Comparison of ENCODE assay signal across 21 cellular contexts in the genomic region with DNA sequence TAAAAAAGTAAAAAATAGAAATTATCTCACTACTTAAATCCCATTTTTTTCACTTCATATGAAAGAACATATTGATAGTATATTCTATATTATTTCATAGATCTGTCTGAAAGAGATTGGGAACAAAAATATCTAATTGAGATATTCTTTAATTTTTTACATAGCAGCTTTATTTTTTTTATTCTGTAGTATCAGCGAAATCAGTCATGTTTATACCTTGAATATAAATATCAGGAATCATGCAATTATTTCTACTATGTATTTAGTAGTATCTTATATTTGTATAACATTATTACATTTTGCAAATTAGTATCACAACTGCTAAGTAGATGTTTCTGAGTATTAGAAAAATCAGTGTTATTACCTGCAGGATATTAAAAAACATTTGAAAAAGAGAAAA. TPM values are rescaled to one million over a fixed set of nuclear protein-coding genes. Genes with fewer than 3 reads are reported as not detected.
DNase-seq lines count a peak whose midpoint lies in the region; ATAC-seq, FAIRE-seq and TF ChIP-seq lines count a peak whose summit lies in the region.
"Had no signal": no experiment of that assay in that cellular context is flagged by ENCODE, and none has a peak within 500 bp of the region (broad histone marks: within the 10 kb centered on the region; RNA-seq: fewer than 3 reads in every experiment).

No MANE protein-coding gene starts in this region.

- intact Hi-C loops in IMR-90 (cut with micrococcal nuclease): loop anchor here (2.0 kb wide), 1 partner anchor 41 kb away; no protein-coding TSS in a partner anchor

- dilution Hi-C loops in IMR-90 (cut with HindIII; ENCODE audit: low sequenced_read_pairs, unreplicated experiment): no loop called here

- H3K4ac ChIP-seq in IMR-90 (ENCODE audit: low read depth, low read length): no peak overlapping the region

- no peak overlapping the region for H3K4me2 ChIP-seq in IMR-90 (ENCODE audit: low read depth, low read length)
- H3K4me2 ChIP-seq: BLaER1 had no signal

- peaks cover 12% of the 10 kb centered on the region for H3K4me1 Mint-ChIP-seq in mesothelial cell of epicardium
- H3K4me1 Mint-ChIP-seq: B cell; CD14-positive monocyte; CD8-positive, alpha-beta memory T cell had no signal

- peak; percentile 43 for FAIRE-seq in islet of Langerhans (lab: Jason Lieb, UNC)
- FAIRE-seq in small intestine (lab: Jason Lieb, UNC): peak; percentile 10
- FAIRE-seq: D721Med, GM12891, H1 had no signal

- no peak overlapping the region for H2AFZ ChIP-seq in IMR-90 (replicated peaks; ENCODE audit: low read length, poor library complexity)
- H2AFZ ChIP-seq: GM23248 had no signal

- H4K91ac ChIP-seq in IMR-90 (ENCODE audit: insufficient read depth, low read depth, low read length): no peak overlapping the region

- CTCF ChIA-PET in IMR-90 (lab: Yijun Ruan, JAX): no interaction called here

- H3K23ac ChIP-seq in IMR-90 (ENCODE audit: low read depth, low read length): no peak overlapping the region

- H3K27me3 Mint-ChIP-seq in mesothelial cell of epicardium (ENCODE audit: low read depth): no peaks in the 10 kb centered on the region
- H3K27me3 Mint-ChIP-seq: B cell; CD4-positive, alpha-beta T cell; CD8-positive, alpha-beta memory T cell had no signal

- POLR2A ChIA-PET in IMR-90 (lab: Charles Lee; ENCODE audit: unreplicated experiment): no interaction called here

- no peaks in the 10 kb centered on the region for H4K20me1 ChIP-seq in IMR-90 (ENCODE audit: insufficient read depth, low read length)
- H4K20me1 ChIP-seq: BLaER1 had no signal

- H2BK15ac ChIP-seq in IMR-90 (ENCODE audit: low read depth, low read length): no peak overlapping the region

- H3K9ac ChIP-seq in IMR-90 (ENCODE audit: low read depth, low read length): no peak overlapping the region
- H3K9ac ChIP-seq: BLaER1, GM23248 had no signal

- no peak overlapping the region for H2BK20ac ChIP-seq in IMR-90 (ENCODE audit: low read depth, low read length)

- no peak overlapping the region for H3K27ac ChIP-seq in IMR-90 (ENCODE audit: insufficient read depth, low read length)
- H3K27ac ChIP-seq in small intestine (ENCODE audit: low read depth in 1 of 2, low read length in 1 of 2): no peak overlapping the region
- H3K27ac ChIP-seq: BLaER1, GM23248 had no signal

- no TSS peak for BruUV-seq in IMR-90 (replicated peaks; lab: Mats Ljungman, UMichigan)

- H3K36me3 ChIP-seq in IMR-90 (ENCODE audit: control insufficient read depth, insufficient read depth, low read length) (peaks cover 26% of the 10 kb centered on the region), small intestine (ENCODE audit: control insufficient read depth in 2 of 2, insufficient read depth in 2 of 2, low read length in 2 of 2) (peaks cover 16 to 25% of the 10 kb centered on the region in 2 donors)

- H3K56ac ChIP-seq in IMR-90 (ENCODE audit: extremely low read depth, insufficient read depth, low read length): no peak overlapping the region

- no peak overlapping the region for H4K5ac ChIP-seq in IMR-90 (ENCODE audit: low read depth, low read length)

- H3K9me1 ChIP-seq in IMR-90 (ENCODE audit: insufficient read depth, low read length): no peaks in the 10 kb centered on the region

- H3K4me3 Mint-ChIP-seq in mesothelial cell of epicardium: no peak overlapping the region
- H3K4me3 Mint-ChIP-seq: B cell; CD14-positive monocyte; CD4-positive, alpha-beta T cell; CD8-positive, alpha-beta memory T cell had no signal

- no peak overlapping the region for H3K14ac ChIP-seq in IMR-90 (replicated peaks; ENCODE audit: low read depth, low read length)

- H3K4me1 ChIP-seq in IMR-90 (ENCODE audit: control insufficient read depth, insufficient read depth, low read length): no peaks in the 10 kb centered on the region
- H3K4me1 ChIP-seq in small intestine (ENCODE audit: control insufficient read depth in 2 of 2, insufficient read depth in 1 of 2, low read depth in 1 of 2, low read length in 1 of 2): no peaks in the 10 kb centered on the region
- H3K4me1 ChIP-seq: BLaER1 had no signal

- H3K18ac ChIP-seq in IMR-90 (ENCODE audit: low read depth, low read length): no peak overlapping the region

- H2BK5ac ChIP-seq in IMR-90 (ENCODE audit: low read depth, low read length, poor library complexity, severe bottlenecking): no peak overlapping the region

- peaks cover 25% of the 10 kb centered on the region for H3K36me3 Mint-ChIP-seq in mesothelial cell of epicardium

- no peaks in the 10 kb centered on the region for H3K9me3 Mint-ChIP-seq in mesothelial cell of epicardium
- H3K9me3 Mint-ChIP-seq: CD4-positive, alpha-beta T cell; CD8-positive, alpha-beta memory T cell had no signal

- no CpG with 5 or more reads among the region's 1 CpG for WGBS in IMR-90 (ENCODE audit: extremely low coverage in 2 of 2, insufficient read length in 1 of 2), 2 experiments
- 90 to 98% (median 94%) methylated on average over 1 of the region's 1 CpG for WGBS in small intestine, 3 donors

- no peak for ATAC-seq in IMR-90 (ENCODE audit: low read depth)

- TF ChIP-seq RAD21 in IMR-90 (IDR thresholded peaks at IDR 0.05; ENCODE audit: low read length): no peak

- H3K27me3 ChIP-seq in IMR-90 (ENCODE audit: control insufficient read depth, insufficient read depth, low read length) (no peaks in the 10 kb centered on the region), small intestine (ENCODE audit: control insufficient read depth in 2 of 2, insufficient read depth in 2 of 2, low read length in 2 of 2) (no peaks in the 10 kb centered on the region)
- H3K27me3 ChIP-seq: BLaER1 had no signal

- TF ChIP-seq CTCF in IMR-90 (conservative IDR thresholded peaks at IDR 0.05; ENCODE audit: low read depth, low read length) (no peak), mesothelial cell of epicardium (IDR thresholded peaks at IDR 0.05; ENCODE audit: unreplicated experiment) (no peak), foreskin fibroblast (IDR thresholded peaks at IDR 0.05; ENCODE audit: low read depth, low read length) (no peak)

- H2BK120ac ChIP-seq in IMR-90 (ENCODE audit: low read depth, low read length): no peak overlapping the region

- H3K79me1 ChIP-seq in IMR-90 (ENCODE audit: low read depth in 1 of 2, low read length in 2 of 2): no peaks in the 10 kb centered on the region; a peak in 1 of 4 replicates

- no peak overlapping the region for H3K27ac Mint-ChIP-seq in mesothelial cell of epicardium
- H3K27ac Mint-ChIP-seq: B cell; CD14-positive monocyte; CD4-positive, alpha-beta T cell; CD8-positive, alpha-beta memory T cell had no signal

- no peak for TF ChIP-seq POLR2A in IMR-90 (IDR thresholded peaks at IDR 0.05; ENCODE audit: low read depth, low read length)

- H3K9me3 ChIP-seq in IMR-90 (ENCODE audit: control insufficient read depth, insufficient read depth, low read length) (no peaks in the 10 kb centered on the region), small intestine (ENCODE audit: control insufficient read depth, low read depth) (no peaks in the 10 kb centered on the region)

- H4K8ac ChIP-seq in IMR-90 (ENCODE audit: low read depth in 2 of 2, low read length in 2 of 2): no peak overlapping the region

- H2AK5ac ChIP-seq in IMR-90 (ENCODE audit: low read depth, low read length): no peak overlapping the region

- no peak overlapping the region for H3K4me3 ChIP-seq in IMR-90 (ENCODE audit: insufficient read depth, low read depth, low read length)
- H3K4me3 ChIP-seq in small intestine (ENCODE audit: low read depth in 1 of 2, low read length in 2 of 2): no peak overlapping the region
- no peak overlapping the region for H3K4me3 ChIP-seq in foreskin fibroblast (ENCODE audit: low read depth in 1 of 2, low read length in 2 of 2)
- H3K4me3 ChIP-seq: BLaER1, GM23248 had no signal

- H2AK9ac ChIP-seq in IMR-90 (replicated peaks; ENCODE audit: low read depth, low read length, poor library complexity): no peak overlapping the region

- in situ Hi-C loops in IMR-90 (cut with MboI; ENCODE audit: low sequenced_read_pairs): no loop called here

- no peak for DNase-seq in IMR-90
- no peak for DNase-seq in small intestine
- no peak for DNase-seq in mesothelial cell of epicardium (ENCODE audit: low spot score in 2 of 2, unreplicated experiment in 2 of 2)
- no peak for DNase-seq in foreskin fibroblast
- DNase-seq in activated naive CD4-positive, alpha-beta T cell treated with Interleukin-2 at 50 U/mL for 16 hours: no peak
- DNase-seq: CD4-positive, alpha-beta T cell; CD8-positive, alpha-beta memory T cell; DMS 273 treated with DMSO at 0.1 percent for 48 hours; DMS79; EL; GF-D8; GM23248; H7; HCEC 1CT had no signal

TF ChIP-seq in IMR-90, 13 proteins besides CTCF, POLR2A, EP300 and RAD21:
- TF ChIP-seq CEBPB (IDR thresholded peaks at IDR 0.05; ENCODE audit: low read depth, low read length): no peak
- TF ChIP-seq NFE2L2 (IDR thresholded peaks at IDR 0.05; ENCODE audit: low read depth, low read length): no peak
- 0 out of 2 replicates have a peak, but pooled peaks have one; percentile 8 for TF ChIP-seq MAFK (IDR thresholded peaks at IDR 0.05; ENCODE audit: low read depth, low read length)

RNA-seq across cellular contexts. Expression of a gene that starts 20.4 kb away (rescaled TPM):
- total RNA-seq in IMR-90 (2012; rRNA removed) (16.0 and 21.4 TPM in 2 replicates), mesothelial cell of epicardium (29.0 to 37.7 TPM (median 34.5 TPM) in 3 replicates)
- polyA plus RNA-seq in IMR-90 (2012; rRNA removed) (9.1 and 13.7 TPM in 2 replicates), small intestine (10 to 100 TPM; 26.3 to 81.0 (median 43.5) TPM)
- polyA plus RNA-seq in IMR-90 (2012; cell fraction: cytosol; rRNA removed): 1.7 and 3.9 TPM in 2 replicates
- polyA plus RNA-seq in IMR-90 (2012; cell fraction: nucleus; rRNA removed; ENCODE audit: low replicate concordance): 1.3 and 19.1 TPM in 2 replicates

RNA-seq across cellular contexts. Expression of a gene that starts 20.6 kb away (rescaled TPM):
- total RNA-seq in IMR-90 (2012; rRNA removed) (56.8 and 147 TPM in 2 replicates), mesothelial cell of epicardium (155 to 166 TPM (median 155 TPM) in 3 replicates)
- polyA plus RNA-seq in IMR-90 (2012; rRNA removed) (94.8 and 133 TPM in 2 replicates), small intestine (10 to 100 TPM; 45.9 to 73.5 (median 66.2) TPM)
- polyA plus RNA-seq in IMR-90 (2012; cell fraction: cytosol; rRNA removed): 3.9 and 11.3 TPM in 2 replicates
- 30.6 and 222 TPM in 2 replicates for polyA plus RNA-seq in IMR-90 (2012; cell fraction: nucleus; rRNA removed; ENCODE audit: low replicate concordance)

RNA-seq across cellular contexts. Expression of a gene that starts 22.2 kb away (rescaled TPM):
- total RNA-seq in IMR-90 (2012; rRNA removed) (23.3 and 34.7 TPM in 2 replicates), mesothelial cell of epicardium (54.0 to 58.4 TPM (median 55.5 TPM) in 3 replicates)
- polyA plus RNA-seq in IMR-90 (2012; rRNA removed) (16.8 and 20.0 TPM in 2 replicates), small intestine (10 to 100 TPM in 1 of 3 donors, 1 to 10 TPM in 2; 8.5 to 12.6 (median 9.5) TPM)
- 7.7 and 7.9 TPM in 2 replicates for polyA plus RNA-seq in IMR-90 (2012; cell fraction: cytosol; rRNA removed)
- polyA plus RNA-seq in IMR-90 (2012; cell fraction: nucleus; rRNA removed; ENCODE audit: low replicate concordance): 23.9 and 39.7 TPM in 2 replicates
